ENCODE assay signal across 11 cellular contexts in the genomic region with DNA sequence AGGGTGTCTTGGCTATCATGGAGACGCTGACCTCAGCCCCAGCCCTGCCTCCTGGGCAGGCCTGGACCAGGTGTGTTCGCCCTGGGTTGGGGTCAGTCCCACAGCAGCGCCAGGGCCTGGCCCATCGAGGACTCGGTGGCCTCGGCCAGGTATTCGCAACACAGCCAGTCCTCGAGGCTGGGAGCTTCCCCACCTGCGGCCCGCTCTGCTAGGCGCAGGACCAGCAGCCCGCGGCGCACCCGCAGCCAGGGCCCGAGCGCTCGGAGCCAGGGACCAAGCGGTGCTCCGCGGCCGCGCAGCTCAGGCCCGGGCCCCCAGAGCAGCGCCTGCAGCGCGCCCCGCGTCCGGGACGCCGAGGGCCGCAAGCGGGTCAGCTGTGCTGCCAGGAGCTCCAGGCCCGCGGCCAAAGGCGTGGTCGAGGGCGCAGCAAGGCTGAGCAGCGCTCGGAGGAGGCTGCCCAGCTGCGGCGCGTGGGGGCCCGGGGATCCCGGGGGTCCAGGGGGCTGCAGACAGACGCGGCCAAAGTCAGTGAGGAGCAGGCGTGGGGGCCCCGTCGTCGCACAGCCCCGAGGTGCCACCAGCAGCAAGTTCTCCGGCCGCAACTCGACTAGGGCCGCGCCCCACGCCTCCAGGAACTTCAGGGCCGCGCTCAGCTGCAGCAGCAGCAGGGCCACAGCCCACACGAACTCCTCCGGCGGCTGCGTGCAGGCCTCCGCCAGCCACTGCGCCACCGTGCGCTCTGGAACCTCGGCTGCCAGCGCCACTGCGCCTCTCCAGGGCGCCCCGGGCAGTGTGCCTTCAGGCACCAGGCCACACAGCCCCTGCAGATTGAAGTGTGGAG. TPM values are rescaled to one million over a fixed set of nuclear protein-coding genes. Genes with fewer than 3 reads are reported as not detected.
A peak's percentile ranks its signal among the peaks of the same experiment; 100 is the strongest.
DNase-seq lines count a peak whose midpoint lies in the region; ATAC-seq and TF ChIP-seq lines count a peak whose summit lies in the region.
"Had no signal": no experiment of that assay in that cellular context is flagged by ENCODE, and none has a peak within 500 bp of the region (broad histone marks: within the 10 kb centered on the region; RNA-seq: fewer than 3 reads in every experiment).

No MANE protein-coding gene starts in this region.

- H3K27me3 ChIP-seq in right atrium auricular region: no peaks in the 10 kb centered on the region
- no peaks in the 10 kb centered on the region for H3K27me3 ChIP-seq in upper lobe of right lung

- ATAC-seq in Right ventricle myocardium inferior (peak; percentile 26), upper lobe of right lung (peak; percentile 1), HG03565 (IDR thresholded peaks at IDR 0.05; ENCODE audit: unreplicated experiment) (no peak)

- TF ChIP-seq CTCF in right atrium auricular region (IDR thresholded peaks at IDR 0.05): no peak
- no peak for TF ChIP-seq CTCF in upper lobe of right lung (IDR thresholded peaks at IDR 0.05)

- peaks cover 0 to 55% of the 10 kb centered on the region in 2 donors for H3K4me1 ChIP-seq in right atrium auricular region
- H3K4me1 ChIP-seq in upper lobe of right lung: peaks cover 42% of the 10 kb centered on the region

- peaks cover 31% of the 10 kb centered on the region for H3K36me3 ChIP-seq in right atrium auricular region
- H3K36me3 ChIP-seq in upper lobe of right lung: peaks cover 25% of the 10 kb centered on the region

- intact Hi-C loops in Right ventricle myocardium inferior (cut with DNase I) (loop anchor here (2.0 kb wide), 2 partner anchors 41 to 115 kb away; no protein-coding TSS in a partner anchor), upper lobe of right lung (cut with DNase I) (no loop called here)

- H3K4me3 ChIP-seq in right atrium auricular region: no peak overlapping the region
- H3K4me3 ChIP-seq in upper lobe of right lung: no peak overlapping the region

- no peaks in the 10 kb centered on the region for H3K9me3 ChIP-seq in right atrium auricular region
- H3K9me3 ChIP-seq in upper lobe of right lung: no peaks in the 10 kb centered on the region

- peak; percentile 77 for DNase-seq in Right ventricle myocardium inferior (ENCODE audit: missing footprints)
- DNase-seq in right atrium auricular region (ENCODE audit: low spot score): no peak
- DNase-seq in left kidney (ENCODE audit: low read depth, low spot score): peak; percentile 35
- no peak for DNase-seq in upper lobe of right lung
- no peak for DNase-seq in amniotic stem cell (lab: John Stamatoyannopoulos, UW)
- DNase-seq: stimulated activated naive CD4-positive, alpha-beta T cell treated with Interleukin-2 at 50 U/mL for 16 hours; T-helper 9 cell had no signal

- H3K27ac ChIP-seq in right atrium auricular region: peak overlapping the region in 1 of 2 donors; percentile 32
- no peak overlapping the region for H3K27ac ChIP-seq in upper lobe of right lung

RNA-seq across cellular contexts. Expression of a gene that starts 6.2 kb away (rescaled TPM):
- 0.68 TPM for total RNA-seq in Right ventricle myocardium inferior
- total RNA-seq in right atrium auricular region: 1 to 10 TPM; 1.5 to 1.9 TPM
- 4.5 TPM for total RNA-seq in upper lobe of right lung
- total RNA-seq: kidney epithelial cell, neural crest cell, PC-3 had no signal

RNA-seq across cellular contexts. Expression of a gene that starts 19.6 kb away (rescaled TPM):
- total RNA-seq in Right ventricle myocardium inferior (not detected), right atrium auricular region (under 1 TPM in 1 of 2 donors, not detected in 1; 0.39 TPM), upper lobe of right lung (1.1 TPM)
- total RNA-seq: PC-3 had no signal

RNA-seq across cellular contexts. Expression of a gene that starts 26.7 kb away (rescaled TPM):
- total RNA-seq in Right ventricle myocardium inferior (0.89 TPM), right atrium auricular region (under 1 TPM in 1 of 2 donors, not detected in 1; 0.98 TPM), upper lobe of right lung (6.1 TPM)
- total RNA-seq: kidney epithelial cell had no signal

RNA-seq across cellular contexts. Expression of a gene that starts 32.1 kb away (rescaled TPM):
- total RNA-seq in Right ventricle myocardium inferior: not detected
- not detected for total RNA-seq in right atrium auricular region
- not detected for total RNA-seq in upper lobe of right lung
- total RNA-seq: kidney epithelial cell, neural crest cell, PC-3 had no signal

RNA-seq across cellular contexts. Expression of a gene that starts 39.2 kb away (rescaled TPM):
- total RNA-seq in Right ventricle myocardium inferior (30.3 TPM), right atrium auricular region (10 to 100 TPM; 17.3 to 30.4 TPM), upper lobe of right lung (67.1 TPM)

Comparison
In these comparisons a context has a peak if more than half of its experiments do, and no peak if none do; other contexts are left out.
1. DNase-seq: peak in Right ventricle myocardium inferior (single experiment) and left kidney (single experiment); none in right atrium auricular region (single experiment), upper lobe of right lung (single experiment) and amniotic stem cell (single experiment).